Comparison of ENCODE assay signal across 3 cellular contexts in genomic region chr2:171529914-171530313, GRCh38.
TF ChIP-seq lines count a peak whose summit lies in the region.

No MANE protein-coding gene starts in this region.

TF ChIP-seq in HCT116, 20 proteins besides CTCF, POLR2A, EP300 and RAD21 (continued from another document):
- TF ChIP-seq SIN3A (IDR thresholded peaks at IDR 0.05; ENCODE audit: low read depth) (no peak), EZH2 (IDR thresholded peaks at IDR 0.05) (no peak), EZH2phosphoT487 (IDR thresholded peaks at IDR 0.05; ENCODE audit: borderline replicate concordance) (no peak), JUND (IDR thresholded peaks at IDR 0.05) (no peak), CBX3 (IDR thresholded peaks at IDR 0.05; ENCODE audit: low read depth) (peak; percentile 76)

TF ChIP-seq in GM12878, 131 proteins besides CTCF, POLR2A, EP300 and RAD21 (continued from another document):
- no peak for TF ChIP-seq EED (IDR thresholded peaks at IDR 0.05; ENCODE audit: low read depth)
- TF ChIP-seq POLR2AphosphoS2 (IDR thresholded peaks at IDR 0.05; ENCODE audit: low read depth, low read length) = no peak
- peak; percentile 88; the same call in 1 of the 2 replicates for TF ChIP-seq CBX5 (IDR thresholded peaks at IDR 0.05; ENCODE audit: low read depth)
- TF ChIP-seq LARP7 (IDR thresholded peaks at IDR 0.05) = no peak
- TF ChIP-seq SMARCA5 (IDR thresholded peaks at IDR 0.05) = peak; percentile 77; the same call in 1 of the 2 replicates
- TF ChIP-seq CHD1 (IDR thresholded peaks at IDR 0.05; ENCODE audit: low read depth, low read length) = no peak

TF ChIP-seq in neural cell, 6 proteins besides CTCF, POLR2A, EP300 and RAD21:
- TF ChIP-seq MXI1 (conservative IDR thresholded peaks at IDR 0.05; ENCODE audit: poor library complexity, severe bottlenecking) (no peak), POLR2AphosphoS5 (IDR thresholded peaks at IDR 0.05) (no peak), REST (IDR thresholded peaks at IDR 0.05; ENCODE audit: borderline replicate concordance) (no peak), TAF1 (IDR thresholded peaks at IDR 0.05; ENCODE audit: low read depth) (no peak), SMC3 (conservative IDR thresholded peaks at IDR 0.05; ENCODE audit: poor library complexity) (no peak), EZH2 (IDR thresholded peaks at IDR 0.05; ENCODE audit: borderline replicate concordance, insufficient read depth, low read length, poor library complexity, severe bottlenecking) (no peak)
